In genomic region chr15:55899537-55899936, GRCh38 we compare ENCODE assay signal across 22 cellular contexts.
"Had no signal": no experiment of that assay in that cellular context is flagged by ENCODE, and none has a peak within 500 bp of the region (broad histone marks: within the 10 kb centered on the region; RNA-seq: fewer than 3 reads in every experiment).

No MANE protein-coding gene starts in this region.

- H3K27ac ChIP-seq: KMS-11, SJSA1, SK-N-MC had no signal

- ATAC-seq: HepG2, K562, Panc1, PC-3 had no signal

- DNase-seq: Kasumi-1, MM.1S, NCI-H1092 treated with DMSO at 0.1 percent for 48 hours, NCI-H1436 treated with DMSO at 0.1 percent for 48 hours, NCI-H1694, NCI-H187 treated with DMSO at 0.1 percent for 48 hours, NCI-H2029 treated with DMSO at 0.1 percent for 48 hours, NCI-H2171 treated with DMSO at 0.1 percent for 48 hours, NCI-H345, NCI-H446 treated with DMSO at 0.1 percent for 48 hours, NCI-H510A treated with DMSO at 0.1 percent for 48 hours, NCI-H526, NCI-H748 treated with DMSO at 0.1 percent for 48 hours, PC-3, Right ventricle myocardium superior, SIG-M5 had no signal

- H3K9me3 ChIP-seq: SJSA1 had no signal

- H3K4me3 ChIP-seq: K562, SJSA1, SK-N-MC had no signal

- H3K27me3 ChIP-seq: SJSA1 had no signal
